Comparison of ENCODE assay signal across 12 cellular contexts in the genomic region with DNA sequence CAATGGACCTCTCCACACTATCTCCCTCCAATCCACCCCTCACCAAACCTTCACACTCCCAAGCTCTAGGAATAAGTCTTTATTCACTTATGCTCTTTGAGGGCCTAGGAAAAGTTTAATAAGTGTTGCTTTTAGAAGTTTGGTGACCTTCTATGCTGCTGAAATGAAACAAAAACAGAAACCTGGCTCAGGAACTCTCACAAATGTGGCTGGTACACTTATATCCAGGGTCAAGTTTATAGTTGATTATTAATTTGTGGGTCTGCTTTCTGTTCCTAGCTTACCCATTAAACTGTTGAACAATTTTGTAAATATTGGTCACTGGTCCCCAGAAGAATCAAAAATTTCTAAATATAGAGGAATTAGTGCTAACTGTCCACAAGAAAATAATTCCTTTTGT. TPM values are rescaled to one million over a fixed set of nuclear protein-coding genes. Genes with fewer than 3 reads are reported as not detected.
DNase-seq lines count a peak whose midpoint lies in the region; ATAC-seq and TF ChIP-seq lines count a peak whose summit lies in the region.
"Had no signal": no experiment of that assay in that cellular context is flagged by ENCODE, and none has a peak within 500 bp of the region (broad histone marks: within the 10 kb centered on the region; RNA-seq: fewer than 3 reads in every experiment).

No MANE protein-coding gene starts in this region.

- no peaks in the 10 kb centered on the region for H3F3A ChIP-seq in neural progenitor cell (ENCODE audit: low read depth)

- peaks cover 63% of the 10 kb centered on the region for H3K4me1 Mint-ChIP-seq in activated CD4-positive, alpha-beta T cell treated with anti-CD3 and anti-CD28 coated beads, Interleukin-2, amount 10 ng/mL, durations not matched to agents 7 days and 5 days
- H3K4me1 Mint-ChIP-seq in nephron, result peaks cover 13% of the 10 kb centered on the region
- no peaks in the 10 kb centered on the region for H3K4me1 Mint-ChIP-seq in neural progenitor cell

- TF ChIP-seq CTCF in nephron (IDR thresholded peaks at IDR 0.05; ENCODE audit: unreplicated experiment in 3 of 3), result no peak
- no peak for TF ChIP-seq CTCF in neural progenitor cell (IDR thresholded peaks at IDR 0.05)

- no peaks in the 10 kb centered on the region for H3K36me3 ChIP-seq in neural progenitor cell
- H3K36me3 ChIP-seq: neutrophil had no signal

- no peak overlapping the region for H2AFZ ChIP-seq in neural progenitor cell (replicated peaks)

- H4K20me1 ChIP-seq in neural progenitor cell (ENCODE audit: low read depth), result no peaks in the 10 kb centered on the region

- CTCF ChIA-PET in activated CD4-positive, alpha-beta T cell treated with anti-CD3 and anti-CD28 coated beads, Interleukin-2, amount 10 ng/mL, durations not matched to agents 7 days and 5 days (lab: Charles Lee), result interaction anchor here (0.8 to 1.5 kb wide), 4 partner anchors 10 to 134 kb away, joined by 3 read pairs; no protein-coding TSS in a partner anchor

- H3K27ac Mint-ChIP-seq in activated CD4-positive, alpha-beta T cell treated with anti-CD3 and anti-CD28 coated beads, Interleukin-2, amount 10 ng/mL, durations not matched to agents 7 days and 5 days, result peak overlapping the region; percentile 90
- H3K27ac Mint-ChIP-seq in nephron (peak overlapping the region; percentile 29 to 86 (median 66)), neural progenitor cell (no peak overlapping the region)

- H3K4me1 ChIP-seq in neural progenitor cell, result no peaks in the 10 kb centered on the region

- peaks cover 8% of the 10 kb centered on the region for H3K36me3 Mint-ChIP-seq in activated CD4-positive, alpha-beta T cell treated with anti-CD3 and anti-CD28 coated beads, Interleukin-2, amount 10 ng/mL, durations not matched to agents 7 days and 5 days (ENCODE audit: low read depth)
- H3K36me3 Mint-ChIP-seq in nephron (ENCODE audit: low read depth) (no peaks in the 10 kb centered on the region), neural progenitor cell (no peaks in the 10 kb centered on the region)

- no peaks in the 10 kb centered on the region for H3K79me2 ChIP-seq in neural progenitor cell (ENCODE audit: low read depth)

- DNase-seq in activated CD4-positive, alpha-beta T cell treated with anti-CD3 and anti-CD28 coated beads, Interleukin-2, amount 10 ng/mL, durations not matched to agents 7 days and 5 days, result no peak
- no peak for DNase-seq in activated CD4-positive, alpha-beta T cell treated with anti-CD3 and anti-CD28 coated beads, Interleukin-2, amount 50 U/mL, for 48 hours
- DNase-seq in neural progenitor cell (ENCODE audit: low spot score) (no peak), cortex of kidney (lab: John Stamatoyannopoulos, UW) (no peak), OCI-M1 (lab: John Stamatoyannopoulos, UW) (no peak)
- DNase-seq: activated CD4-positive, alpha-beta T cell treated with anti-CD3 and anti-CD28 coated beads, Interleukin-2, amount 50 U/mL, for 4 hours; hippocampal formation had no signal

- no peak overlapping the region for H3K9ac ChIP-seq in neural progenitor cell

- no peaks in the 10 kb centered on the region for H3K27me3 Mint-ChIP-seq in activated CD4-positive, alpha-beta T cell treated with anti-CD3 and anti-CD28 coated beads, Interleukin-2, amount 10 ng/mL, durations not matched to agents 7 days and 5 days
- H3K27me3 Mint-ChIP-seq in nephron (ENCODE audit: low read depth), result peaks cover 8% of the 10 kb centered on the region
- peaks cover 7% of the 10 kb centered on the region for H3K27me3 Mint-ChIP-seq in neural progenitor cell (ENCODE audit: insufficient read depth, low read depth)

- H3K4me3 ChIP-seq in neural progenitor cell, result no peak overlapping the region
- H3K4me3 ChIP-seq: K562 had no signal

- H3K9me3 Mint-ChIP-seq in activated CD4-positive, alpha-beta T cell treated with anti-CD3 and anti-CD28 coated beads, Interleukin-2, amount 10 ng/mL, durations not matched to agents 7 days and 5 days, result peaks cover 3% of the 10 kb centered on the region
- H3K9me3 Mint-ChIP-seq in nephron (no peaks in the 10 kb centered on the region), neural progenitor cell (no peaks in the 10 kb centered on the region)

- H3K4me3 Mint-ChIP-seq in activated CD4-positive, alpha-beta T cell treated with anti-CD3 and anti-CD28 coated beads, Interleukin-2, amount 10 ng/mL, durations not matched to agents 7 days and 5 days, result peak overlapping the region; percentile 52
- H3K4me3 Mint-ChIP-seq in nephron (no peak overlapping the region), neural progenitor cell (no peak overlapping the region)

- POLR2A ChIA-PET in activated CD4-positive, alpha-beta T cell treated with anti-CD3 and anti-CD28 coated beads, Interleukin-2, amount 10 ng/mL, durations not matched to agents 7 days and 5 days (lab: Charles Lee), result no interaction called here

- ATAC-seq in GM21717 (IDR thresholded peaks at IDR 0.05; ENCODE audit: unreplicated experiment) (peak; percentile 80), HG03439 (IDR thresholded peaks at IDR 0.05; ENCODE audit: unreplicated experiment) (peak; percentile 57)
- ATAC-seq: K562 had no signal

- H3K27ac ChIP-seq in neural progenitor cell, result no peak overlapping the region
- H3K27ac ChIP-seq: neutrophil had no signal

- no peak overlapping the region for H3K4me2 ChIP-seq in neural progenitor cell

- H3K27me3 ChIP-seq in neural progenitor cell, result no peaks in the 10 kb centered on the region

- no peaks in the 10 kb centered on the region for H3K9me3 ChIP-seq in neural progenitor cell (ENCODE audit: low read depth)
- H3K9me3 ChIP-seq: neutrophil had no signal

RNA-seq across cellular contexts. Expression of a gene that starts 14.2 kb away (rescaled TPM):
- total RNA-seq in activated CD4-positive, alpha-beta T cell treated with anti-CD3 and anti-CD28 coated beads, Interleukin-2, amount 10 ng/mL, durations not matched to agents 7 days and 5 days, result 100 to 1,000 TPM; 223 to 283 TPM
- 2.5 and 3.4 TPM in 2 replicates for total RNA-seq in neural progenitor cell (ENCODE audit: low replicate concordance)

Comparison
In these comparisons a context has a peak if more than half of its experiments do, and no peak if none do; other contexts are left out.
1. RNA of a gene that starts 14.2 kb away (total RNA-seq): 223 to 283 TPM in activated CD4-positive, alpha-beta T cell treated with anti-CD3 and anti-CD28 coated beads, Interleukin-2, amount 10 ng/mL, durations not matched to agents 7 days and 5 days; 2.5 to 3.4 TPM in neural progenitor cell; every median in the first group is over 10 times any median in the second.